In genomic region chr11:46628961-46629360, GRCh38 we compare ENCODE assay signal across 32 cellular contexts.
"Had no signal": no experiment of that assay in that cellular context is flagged by ENCODE, and none has a peak within 500 bp of the region (broad histone marks: within the 10 kb centered on the region; RNA-seq: fewer than 3 reads in every experiment).

No MANE protein-coding gene starts in this region.

- H3K4me1 Mint-ChIP-seq: neural crest cell had no signal

- ATAC-seq: activated T-helper 17 cell treated with anti-CD3 and anti-CD28 coated beads, Interleukin-2, amount 50 U/mL, for 72 hours; naive thymus-derived CD4-positive, alpha-beta T cell; pancreas; sciatic nerve; SK-N-SH treated with all-trans-retinoic acid at 6 μM for 48 hours; stimulated activated effector memory CD8-positive, alpha-beta T cell treated with anti-CD3 and anti-CD28 coated beads, Interleukin-12 subunit alpha, Interleukin-12 subunit beta, amount 100 ng/mL, for 72 hours; T-helper 17 cell; upper lobe of right lung had no signal

- H3K9me3 Mint-ChIP-seq: activated CD4-positive, alpha-beta T cell treated with anti-CD3 and anti-CD28 coated beads, Interleukin-2, amount 10 ng/mL, durations not matched to agents 7 days and 5 days; activated T-helper 17 cell treated with anti-CD3 and anti-CD28 coated beads, Interleukin-2, amount 50 U/mL, for 72 hours; dendritic cell treated with granulocyte-macrophage colony-stimulating factor and Interleukin-4, amounts not matched to agents 40 ng/mL and 50 ng/mL, for 4 days; naive thymus-derived CD4-positive, alpha-beta T cell; neural crest cell; stimulated activated effector memory CD8-positive, alpha-beta T cell treated with anti-CD3 and anti-CD28 coated beads, Interleukin-12 subunit alpha, Interleukin-12 subunit beta, amount 100 ng/mL, for 72 hours; stimulated activated naive CD8-positive, alpha-beta T cell treated with anti-CD3 and anti-CD28 coated beads, Interleukin-15, Interleukin-2, amounts not matched to agents 100 ng/mL and 50 ng/mL, for 24 hours had no signal

- H3K36me3 ChIP-seq: prostate gland had no signal

- H3K27ac Mint-ChIP-seq: activated CD4-positive, alpha-beta T cell treated with anti-CD3 and anti-CD28 coated beads, Interleukin-2, amount 10 ng/mL, durations not matched to agents 7 days and 5 days; activated T-helper 17 cell treated with anti-CD3 and anti-CD28 coated beads, Interleukin-2, amount 50 U/mL, for 72 hours; dendritic cell treated with granulocyte-macrophage colony-stimulating factor and Interleukin-4, amounts not matched to agents 40 ng/mL and 50 ng/mL, for 4 days; stimulated activated effector memory CD8-positive, alpha-beta T cell treated with anti-CD3 and anti-CD28 coated beads, Interleukin-12 subunit alpha, Interleukin-12 subunit beta, amount 100 ng/mL, for 72 hours; stimulated activated naive CD8-positive, alpha-beta T cell treated with anti-CD3 and anti-CD28 coated beads, Interleukin-15, Interleukin-2, amounts not matched to agents 100 ng/mL and 50 ng/mL, for 24 hours had no signal

- H3K4me3 Mint-ChIP-seq: activated CD4-positive, alpha-beta T cell treated with anti-CD3 and anti-CD28 coated beads, Interleukin-2, amount 10 ng/mL, durations not matched to agents 7 days and 5 days; activated T-helper 17 cell treated with anti-CD3 and anti-CD28 coated beads, Interleukin-2, amount 50 U/mL, for 72 hours; dendritic cell treated with granulocyte-macrophage colony-stimulating factor and Interleukin-4, amounts not matched to agents 40 ng/mL and 50 ng/mL, for 4 days; naive thymus-derived CD4-positive, alpha-beta T cell; neural crest cell; stimulated activated effector memory CD8-positive, alpha-beta T cell treated with anti-CD3 and anti-CD28 coated beads, Interleukin-12 subunit alpha, Interleukin-12 subunit beta, amount 100 ng/mL, for 72 hours; stimulated activated naive CD8-positive, alpha-beta T cell treated with anti-CD3 and anti-CD28 coated beads, Interleukin-15, Interleukin-2, amounts not matched to agents 100 ng/mL and 50 ng/mL, for 24 hours; T-helper 17 cell had no signal

- DNase-seq: activated CD4-positive, alpha-beta T cell treated with anti-CD3 and anti-CD28 coated beads for 1 hour; activated CD4-positive, alpha-beta T cell treated with anti-CD3 and anti-CD28 coated beads, Interleukin-2, amount 10 ng/mL, durations not matched to agents 7 days and 5 days; activated gamma-delta T cell treated with Interleukin-2 at 50 U/mL for 16 hours; activated naive CD4-positive, alpha-beta T cell treated with anti-CD3 and anti-CD28 coated beads, Interleukin-2, amount 50 U/mL, for 16 hours; activated T-cell treated with anti-CD3 and anti-CD28 coated beads, Interleukin-2, amount 50 U/mL, for 1 hour; amniotic stem cell; central memory CD4-positive, alpha-beta T cell; effector memory CD4-positive, alpha-beta T cell; foreskin fibroblast; head of caudate nucleus; hippocampal formation; kidney; left ventricle myocardium inferior; naive thymus-derived CD4-positive, alpha-beta T cell; nucleus accumbens; pancreas; retina; stimulated activated CD4-positive, alpha-beta T cell treated with anti-CD3 and anti-CD28 coated beads, Interleukin-4, amount 100 ng/mL, for 24 hours; T-helper 17 cell; T1000; upper lobe of right lung; WERI-Rb-1 had no signal

- H3K27me3 Mint-ChIP-seq: activated CD4-positive, alpha-beta T cell treated with anti-CD3 and anti-CD28 coated beads, Interleukin-2, amount 10 ng/mL, durations not matched to agents 7 days and 5 days; activated T-helper 17 cell treated with anti-CD3 and anti-CD28 coated beads, Interleukin-2, amount 50 U/mL, for 72 hours; dendritic cell treated with granulocyte-macrophage colony-stimulating factor and Interleukin-4, amounts not matched to agents 40 ng/mL and 50 ng/mL, for 4 days; naive thymus-derived CD4-positive, alpha-beta T cell; stimulated activated naive CD8-positive, alpha-beta T cell treated with anti-CD3 and anti-CD28 coated beads, Interleukin-15, Interleukin-2, amounts not matched to agents 100 ng/mL and 50 ng/mL, for 24 hours; T-helper 17 cell had no signal

- H3K27me3 ChIP-seq: pancreas, thyroid gland, upper lobe of right lung had no signal

- H3K9me3 ChIP-seq: left ventricle myocardium inferior, pancreas, prostate gland, thyroid gland, upper lobe of right lung had no signal

- H3K4me1 ChIP-seq: pancreas, prostate gland, thyroid gland, upper lobe of right lung had no signal

- H3K4me3 ChIP-seq: left ventricle myocardium inferior, pancreas, prostate gland, skin epidermis, thyroid gland, upper lobe of right lung had no signal

- H3K27ac ChIP-seq: left ventricle myocardium inferior, pancreas, prostate gland, skin epidermis, thyroid gland, upper lobe of right lung, WERI-Rb-1 had no signal
